1 cellular context compared by ENCODE assay signal in genomic region chr4:64718091-64718490, GRCh38.
TF ChIP-seq lines count a peak whose summit lies in the region.

No MANE protein-coding gene starts in this region.

TF ChIP-seq in GM23338, 12 proteins besides CTCF, POLR2A, EP300 and RAD21 (continued from another document):
- no peak for TF ChIP-seq ZNF462 (CRISPR knock-in tag; IDR thresholded peaks at IDR 0.05)
- TF ChIP-seq JUNB (IDR thresholded peaks at IDR 0.05; ENCODE audit: unreplicated experiment) = no peak
